In the genomic region with DNA sequence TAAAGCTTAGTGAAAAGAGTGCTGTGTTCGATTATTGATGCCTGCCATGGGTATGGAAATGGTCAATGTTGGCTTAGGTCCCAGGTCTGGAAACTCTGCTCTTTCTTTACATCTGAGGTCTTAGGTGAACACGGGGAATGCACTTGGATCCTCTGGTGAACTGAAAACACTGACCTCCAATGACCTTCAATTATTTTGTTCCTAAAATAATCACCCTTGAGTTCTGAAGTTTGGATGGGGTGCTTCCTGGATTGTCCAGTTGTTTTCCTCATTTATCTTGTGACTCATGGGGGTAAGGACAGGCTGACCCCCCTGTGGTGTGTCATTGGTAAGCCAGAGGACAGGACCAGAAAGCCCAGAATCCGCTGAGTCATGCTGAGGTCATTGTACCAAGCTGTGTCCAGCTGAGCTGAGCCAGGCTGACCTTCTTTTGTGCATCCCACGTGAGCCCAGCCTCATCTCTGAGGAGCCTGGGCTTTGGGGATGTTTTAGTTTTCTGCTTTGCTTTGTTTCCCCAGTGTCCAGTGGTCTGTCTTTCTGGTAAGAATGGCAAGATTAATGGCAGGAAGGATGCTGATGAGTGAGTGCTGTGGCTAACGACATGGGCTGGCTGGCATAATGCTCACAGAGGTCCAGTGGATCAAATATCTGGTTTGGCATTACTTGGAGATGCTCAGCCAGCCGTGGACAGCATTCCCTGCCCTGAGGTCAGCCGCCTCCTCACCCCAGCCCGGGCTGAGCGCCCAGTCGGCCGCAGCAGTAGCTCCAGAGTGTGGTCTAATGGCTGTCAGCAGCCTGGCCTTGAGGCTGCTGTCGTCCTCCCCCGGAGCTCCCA, we compare ENCODE assay signal across 10 cellular contexts. TPM values are rescaled to one million over a fixed set of nuclear protein-coding genes. Genes with fewer than 3 reads are reported as not detected.
A peak's percentile ranks its signal among the peaks of the same experiment; 100 is the strongest.
DNase-seq lines count a peak whose midpoint lies in the region; ATAC-seq, FAIRE-seq and TF ChIP-seq lines count a peak whose summit lies in the region.
"Had no signal": no experiment of that assay in that cellular context is flagged by ENCODE, and none has a peak within 500 bp of the region (broad histone marks: within the 10 kb centered on the region; RNA-seq: fewer than 3 reads in every experiment).

No MANE protein-coding gene starts in this region.

- H3K27me3 Mint-ChIP-seq in naive B cell: no peaks in the 10 kb centered on the region

- no peaks in the 10 kb centered on the region for H3K27me3 ChIP-seq in esophagus muscularis mucosa

- peaks cover 8 to 18% (median 14%) of the 10 kb centered on the region in 4 donors for H3K4me1 ChIP-seq in esophagus muscularis mucosa

- no peaks in the 10 kb centered on the region for H3K9me3 ChIP-seq in esophagus muscularis mucosa

- WGBS in esophagus muscularis mucosa: 54% methylated on average over 10 of the region's 13 CpGs

- intact Hi-C loops in esophagus muscularis mucosa (cut with DNase I): no loop called here

- TF ChIP-seq CTCF in esophagus muscularis mucosa (IDR thresholded peaks at IDR 0.05) (no peak), D721Med (IDR thresholded peaks at IDR 0.05; ENCODE audit: insufficient read depth, missing control alignments) (no peak)

- in situ Hi-C loops in SK-MEL-5 (cut with HindIII; ENCODE audit: low pct_unique_long_range_greater_than_20kb, low sequenced_read_pairs): no loop called here

- no peak for TF ChIP-seq EP300 in esophagus muscularis mucosa (IDR thresholded peaks at IDR 0.05)

- peaks cover 38 to 56% (median 43%) of the 10 kb centered on the region in 3 donors for H3K4me1 Mint-ChIP-seq in naive B cell

- ATAC-seq in naive B cell (ENCODE audit: low read depth in 2 of 2) (no peak), GM21619 (IDR thresholded peaks at IDR 0.05; ENCODE audit: unreplicated experiment) (no peak)

- FAIRE-seq in D721Med (lab: Jason Lieb, UNC): no peak
- FAIRE-seq: islet of Langerhans had no signal

- H3K9me3 Mint-ChIP-seq in naive B cell: no peaks in the 10 kb centered on the region

- peaks cover 0 to 18% (median 7%) of the 10 kb centered on the region in 4 donors for H3K36me3 ChIP-seq in esophagus muscularis mucosa

- TF ChIP-seq POLR2A in esophagus muscularis mucosa (IDR thresholded peaks at IDR 0.05; ENCODE audit: low read depth): no peak

- no peak overlapping the region for H3K4me3 ChIP-seq in esophagus muscularis mucosa

- peaks cover 34 to 53% of the 10 kb centered on the region in 2 donors for H3K36me3 Mint-ChIP-seq in naive B cell

- H3K27ac ChIP-seq in esophagus muscularis mucosa (replicated peaks in 1 of 4): peak overlapping the region; percentile 57 to 76 (median 67)
- H3K27ac ChIP-seq: HL-60 had no signal

- H3K4me3 Mint-ChIP-seq in naive B cell: no peak overlapping the region

- peak overlapping the region; percentile 99 for H3K27ac Mint-ChIP-seq in naive B cell

- DNase-seq in DMS53 (lab: John Stamatoyannopoulos, UW): peak; percentile 74
- DNase-seq in SK-MEL-5 (ENCODE audit: low read depth, low spot score): peak; percentile 55
- DNase-seq in esophagus muscularis mucosa (ENCODE audit: extremely low spot score): peak; percentile 94
- no peak for DNase-seq in naive B cell
- DNase-seq in NCI-H748 treated with DMSO at 0.1 percent for 48 hours (lab: John Stamatoyannopoulos, UW): no peak
- DNase-seq in D721Med (ENCODE audit: insufficient read length, low spot score): no peak
- DNase-seq in activated T-cell treated with anti-CD3 and anti-CD28 coated beads, Interleukin-2, amount 50 U/mL, for 1 hour: no peak

RNA-seq across cellular contexts. Expression of gene AMPD3, which starts 35.6 kb away (rescaled TPM):
- 1.4 and 1.8 TPM in 2 replicates for total RNA-seq in SK-MEL-5 (2014; rRNA removed; shearing (Covaris generic))
- polyA plus RNA-seq in SK-MEL-5 (2015; cell fraction: cytosol; rRNA removed): 0.15 and 2.3 TPM in 2 replicates
- polyA plus RNA-seq in SK-MEL-5 (2015; cell fraction: nucleus; rRNA removed): 1.0 and 1.2 TPM in 2 replicates
- 1 to 10 TPM; 3.8 to 7.5 (median 5.1) TPM for total RNA-seq in esophagus muscularis mucosa
- 10 to 100 TPM; 20.2 to 35.5 (median 27.3) TPM for polyA plus RNA-seq in naive B cell (ENCODE audit: low read depth in 6 of 6)

RNA-seq across cellular contexts. Expression of gene RNF141, which starts 50.4 kb away (rescaled TPM):
- total RNA-seq in SK-MEL-5 (2014; rRNA removed; shearing (Covaris generic)): 28.7 and 31.7 TPM in 2 replicates
- polyA plus RNA-seq in SK-MEL-5 (2015; cell fraction: cytosol; rRNA removed): 20.6 and 30.2 TPM in 2 replicates
- 11.9 and 12.2 TPM in 2 replicates for polyA plus RNA-seq in SK-MEL-5 (2015; cell fraction: nucleus; rRNA removed)
- total RNA-seq in esophagus muscularis mucosa: 10 to 100 TPM; 24.1 to 39.3 (median 34.9) TPM
- polyA plus RNA-seq in naive B cell (ENCODE audit: low read depth in 6 of 6): 100 to 1,000 TPM; 101 to 187 (median 132) TPM

Comparison
In these comparisons a context has a peak if more than half of its experiments do, and no peak if none do; other contexts are left out.
1. DNase-seq: peak in DMS53 (single experiment), SK-MEL-5 (single experiment) and esophagus muscularis mucosa (single experiment); none in naive B cell (single experiment), NCI-H748 treated with DMSO at 0.1 percent for 48 hours (single experiment), D721Med (single experiment) and activated T-cell treated with anti-CD3 and anti-CD28 coated beads, Interleukin-2, amount 50 U/mL, for 1 hour (single experiment).